In genomic region chr13:99304541-99304940, GRCh38 we compare ENCODE assay signal across 16 cellular contexts. TPM values are rescaled to one million over a fixed set of nuclear protein-coding genes. Genes with fewer than 3 reads are reported as not detected.
DNase-seq lines count a peak whose midpoint lies in the region; ATAC-seq, FAIRE-seq and TF ChIP-seq lines count a peak whose summit lies in the region.
"Had no signal": no experiment of that assay in that cellular context is flagged by ENCODE, and none has a peak within 500 bp of the region (broad histone marks: within the 10 kb centered on the region; RNA-seq: fewer than 3 reads in every experiment).

No MANE protein-coding gene starts in this region.

- ATAC-seq in GM21529 (IDR thresholded peaks at IDR 0.05; ENCODE audit: unreplicated experiment) (no peak), HG03097 (IDR thresholded peaks at IDR 0.05; ENCODE audit: low FRiP score, unreplicated experiment) (no peak)
- ATAC-seq: esophagus mucosa had no signal

- no peak overlapping the region for H3K9ac ChIP-seq in colonic mucosa (ENCODE audit: low read depth in 2 of 2, low read length in 2 of 2)
- H3K9ac ChIP-seq: BLaER1 had no signal

- peak overlapping the region; percentile 50 for H3K4me3 ChIP-seq in CD8-positive, alpha-beta memory T cell (ENCODE audit: low read length)
- H3K4me3 ChIP-seq in HL-60 (replicated peaks; ENCODE audit: insufficient read depth, low read length) (peak overlapping the region; percentile 77), colonic mucosa (peak overlapping the region; percentile 16)
- H3K4me3 ChIP-seq: BLaER1, SK-N-MC had no signal

- no peaks in the 10 kb centered on the region for H3K27me3 Mint-ChIP-seq in CD8-positive, alpha-beta memory T cell
- no peaks in the 10 kb centered on the region for H3K27me3 Mint-ChIP-seq in progenitor cell of endocrine pancreas

- H3K4me1 Mint-ChIP-seq in CD8-positive, alpha-beta memory T cell: peaks cover 72 to 82% (median 81%) of the 10 kb centered on the region in 3 donors
- peaks cover 26% of the 10 kb centered on the region for H3K4me1 Mint-ChIP-seq in progenitor cell of endocrine pancreas (ENCODE audit: low read depth)

- H3K27ac ChIP-seq in CD8-positive, alpha-beta memory T cell (ENCODE audit: low read depth, low read length): peak overlapping the region; percentile 71
- H3K27ac ChIP-seq in HL-60 (replicated peaks): peak overlapping the region; percentile 93
- peak overlapping the region; percentile 48 for H3K27ac ChIP-seq in colonic mucosa
- H3K27ac ChIP-seq: BLaER1, SK-N-MC had no signal

- H3K36me3 ChIP-seq in CD8-positive, alpha-beta memory T cell (ENCODE audit: insufficient read depth, low read length): no peaks in the 10 kb centered on the region
- no peaks in the 10 kb centered on the region for H3K36me3 ChIP-seq in colonic mucosa

- H3K9me3 ChIP-seq in CD8-positive, alpha-beta memory T cell (ENCODE audit: low read length): no peaks in the 10 kb centered on the region
- no peaks in the 10 kb centered on the region for H3K9me3 ChIP-seq in colonic mucosa

- peaks cover 75% of the 10 kb centered on the region for H3K4me1 ChIP-seq in CD8-positive, alpha-beta memory T cell (ENCODE audit: insufficient read depth, low read length)
- no peaks in the 10 kb centered on the region for H3K4me1 ChIP-seq in colonic mucosa
- H3K4me1 ChIP-seq: BLaER1 had no signal

- H3K4me3 Mint-ChIP-seq in CD8-positive, alpha-beta memory T cell: peak overlapping the region; percentile 88 to 95 (median 94)
- H3K4me3 Mint-ChIP-seq in progenitor cell of endocrine pancreas (ENCODE audit: low read depth): no peak overlapping the region

- H3K27me3 ChIP-seq in CD8-positive, alpha-beta memory T cell (ENCODE audit: insufficient read depth, low read length, poor library complexity, severe bottlenecking): no peaks in the 10 kb centered on the region
- H3K27me3 ChIP-seq in HL-60 (ENCODE audit: insufficient read depth, poor library complexity, severe bottlenecking) (no peaks in the 10 kb centered on the region), colonic mucosa (no peaks in the 10 kb centered on the region)
- H3K27me3 ChIP-seq: BLaER1 had no signal

- no peak for FAIRE-seq in RCC 7860 (lab: Jason Lieb, UNC)

- intact Hi-C loops in colonic mucosa (cut with DNase I): no loop called here

- CTCF ChIA-PET in CD8-positive, alpha-beta memory T cell (lab: Charles Lee): interaction anchor here (1.0 to 9.5 kb wide), 11 partner anchors 10 to 132 kb away, joined by 3 to 94 read pairs (median 6); no protein-coding TSS in a partner anchor

- H3K27ac Mint-ChIP-seq in CD8-positive, alpha-beta memory T cell: peak overlapping the region; percentile 88 to 96 (median 94)
- H3K27ac Mint-ChIP-seq in progenitor cell of endocrine pancreas: peak overlapping the region; percentile 35

- H3K36me3 Mint-ChIP-seq in CD8-positive, alpha-beta memory T cell: peaks cover 30 to 71% (median 35%) of the 10 kb centered on the region in 3 donors
- H3K36me3 Mint-ChIP-seq in progenitor cell of endocrine pancreas (ENCODE audit: insufficient read depth): peaks cover 9% of the 10 kb centered on the region

- POLR2A ChIA-PET in CD8-positive, alpha-beta memory T cell (lab: Charles Lee): interaction anchor here (0.5 to 1.5 kb wide), 4 partner anchors 8 to 62 kb away, joined by 3 to 4 read pairs (median 4); no protein-coding TSS in a partner anchor

- no peak for TF ChIP-seq CTCF in HL-60 (IDR thresholded peaks at IDR 0.05; ENCODE audit: insufficient read depth, low read length)
- TF ChIP-seq CTCF in colonic mucosa (IDR thresholded peaks at IDR 0.05): no peak
- no peak for TF ChIP-seq CTCF in progenitor cell of endocrine pancreas (IDR thresholded peaks at IDR 0.05; ENCODE audit: unreplicated experiment)

- no peaks in the 10 kb centered on the region for H3K9me3 Mint-ChIP-seq in CD8-positive, alpha-beta memory T cell
- no peaks in the 10 kb centered on the region for H3K9me3 Mint-ChIP-seq in progenitor cell of endocrine pancreas (ENCODE audit: low read depth)

- DNase-seq in CD8-positive, alpha-beta memory T cell: no peak
- peak in 1 of 2 experiments; percentile 46 for DNase-seq in HL-60 (ENCODE audit: low read depth in 1 of 2, low spot score in 1 of 2)
- DNase-seq in colonic mucosa: no peak
- DNase-seq in progenitor cell of endocrine pancreas (ENCODE audit: low spot score, unreplicated experiment): no peak
- no peak for DNase-seq in NOMO-1 (lab: John Stamatoyannopoulos, UW; ENCODE audit: unreplicated experiment in 2 of 2)
- no peak for DNase-seq in RCC 7860 (ENCODE audit: low spot score)
- DNase-seq: activated CD4-positive, CD25-positive, alpha-beta regulatory T cell; NCI-H2081 treated with DMSO at 0.1 percent for 48 hours; stimulated activated CD4-positive, alpha-beta T cell treated with anti-CD3 and anti-CD28 coated beads, Interleukin-2, amount 100 ng/mL, for 48 hours had no signal

RNA-seq across cellular contexts. Expression of gene GPR183, which starts 2.7 kb away (rescaled TPM):
- total RNA-seq in CD8-positive, alpha-beta memory T cell: 10 to 100 TPM; 61.5 to 62.8 TPM
- 232 TPM for polyA plus RNA-seq in CD8-positive, alpha-beta memory T cell
- total RNA-seq in colonic mucosa: 1 to 10 TPM; 1.5 to 8.3 TPM
- not detected in 2 replicates for total RNA-seq in progenitor cell of endocrine pancreas

RNA-seq across cellular contexts. Expression of gene GPR18, which starts 46.4 kb away (rescaled TPM):
- 10 to 100 TPM; 15.2 to 16.2 TPM for total RNA-seq in CD8-positive, alpha-beta memory T cell
- polyA plus RNA-seq in CD8-positive, alpha-beta memory T cell: 32.4 TPM
- total RNA-seq in colonic mucosa (under 1 TPM in 1 of 2 donors, not detected in 1; 0.35 TPM), progenitor cell of endocrine pancreas (not detected in 2 replicates)
- total RNA-seq: chondrocyte, esophagus mucosa, M059J had no signal

Comparison
In these comparisons a context has a peak if more than half of its experiments do, and no peak if none do; other contexts are left out.
1. H3K4me3 ChIP-seq: peak in every context shown above with its lines; median percentile 77 in HL-60; 50 in CD8-positive, alpha-beta memory T cell; 16 in colonic mucosa.
2. RNA of gene GPR183, which starts 2.7 kb away (total RNA-seq): 61.5 to 62.8 TPM in CD8-positive, alpha-beta memory T cell; 1.5 to 8.3 TPM in colonic mucosa and not detected in progenitor cell of endocrine pancreas; every median in the first group is over 4 times any median in the second.
3. RNA of gene GPR18, which starts 46.4 kb away (total RNA-seq): 15.2 to 16.2 TPM in CD8-positive, alpha-beta memory T cell; 0.35 TPM in colonic mucosa and not detected in progenitor cell of endocrine pancreas; every median in the first group is over 10 times any median in the second.
4. Peak in every context shown above with its lines, with median percentiles within 50 percentile points of each other: H3K27ac ChIP-seq.